13 cellular contexts compared by ENCODE assay signal in genomic region chr9:77916410-77916819, GRCh38.
A peak's percentile ranks its signal among the peaks of the same experiment; 100 is the strongest.
DNase-seq lines count a peak whose midpoint lies in the region; ATAC-seq, FAIRE-seq and TF ChIP-seq lines count a peak whose summit lies in the region.
"Had no signal": no experiment of that assay in that cellular context is flagged by ENCODE, and none has a peak within 500 bp of the region (broad histone marks: within the 10 kb centered on the region; RNA-seq: fewer than 3 reads in every experiment).

No MANE protein-coding gene starts in this region.

- POLR2A ChIA-PET in K562 (lab: Yijun Ruan, JAX), result interaction anchor here (0.7 kb wide), 1 partner anchor 29 kb away, joined by 3 read pairs; no protein-coding TSS in a partner anchor

- H2AFZ ChIP-seq in DND-41 (ENCODE audit: low read depth, low read length) (no peak overlapping the region), K562 (ENCODE audit: low read depth, low read length) (no peak overlapping the region)

- H3K4me3 ChIP-seq in DND-41 (ENCODE audit: low read depth in 1 of 2, low read length in 2 of 2) (no peak overlapping the region), K562 (no peak overlapping the region), upper lobe of left lung (no peak overlapping the region)

- in situ Hi-C loops in K562 (cut with MboI), result no loop called here

- H3K4me2 ChIP-seq in DND-41 (ENCODE audit: insufficient read depth, low read length) (peak overlapping the region; percentile 38), K562 (ENCODE audit: insufficient read depth, low read length) (no peak overlapping the region)

- TF ChIP-seq EP300 in K562 (IDR thresholded peaks at IDR 0.05; ENCODE audit: low read length), result no peak
- TF ChIP-seq EP300 in upper lobe of left lung (IDR thresholded peaks at IDR 0.05), result no peak

- peak overlapping the region; percentile 29 for H3K9ac ChIP-seq in DND-41 (ENCODE audit: low read depth, low read length)
- no peak overlapping the region; a peak in 1 of 4 replicates for H3K9ac ChIP-seq in K562 (ENCODE audit: insufficient read depth in 1 of 2, low read depth in 2 of 2, low read length in 2 of 2)

- no peaks in the 10 kb centered on the region for H4K20me1 ChIP-seq in DND-41 (ENCODE audit: insufficient read depth, low read length)
- H4K20me1 ChIP-seq in K562 (replicated peaks; ENCODE audit: control insufficient read depth, insufficient read depth, low read length), result no peaks in the 10 kb centered on the region

- H3K9me3 ChIP-seq in DND-41 (ENCODE audit: insufficient read depth, low read length, severe bottlenecking) (no peaks in the 10 kb centered on the region), K562 (replicated peaks; ENCODE audit: control insufficient read depth, insufficient read depth, low read depth, low read length) (no peaks in the 10 kb centered on the region), upper lobe of left lung (no peaks in the 10 kb centered on the region)

- 30% methylated on average over 3 of the region's 4 CpGs for WGBS in K562 (ENCODE audit: insufficient coverage, low coverage, missing lambda C conversion rate)
- 62 to 66% methylated on average over 4 of the region's 4 CpGs for WGBS in upper lobe of left lung, 2 donors

- intact Hi-C loops in K562 (cut with micrococcal nuclease), result no loop called here

- DNase-seq in DND-41, result peak; percentile 67
- DNase-seq in K562 (ENCODE audit: extremely low read depth in 1 of 4, low spot score in 3 of 4), result no peak
- DNase-seq in hippocampal formation (lab: John Stamatoyannopoulos, UW), result no peak
- DNase-seq in central memory CD4-positive, alpha-beta T cell, result no peak
- DNase-seq in upper lobe of left lung, result no peak
- no peak for DNase-seq in RPMI8226
- DNase-seq: activated CD4-positive, alpha-beta T cell treated with anti-CD3 and anti-CD28 coated beads, Interleukin-2, amount 10 ng/mL, durations not matched to agents 7 days and 5 days; C1 segment of cervical spinal cord; HCEC 1CT; NCI-H226; stimulated activated CD4-positive, alpha-beta T cell treated with anti-CD3 and anti-CD28 coated beads, Interleukin-4, amount 100 ng/mL, for 24 hours had no signal

- H3K27ac ChIP-seq in DND-41 (ENCODE audit: low read length) (peak overlapping the region; percentile 86), K562 (ENCODE audit: extremely low read depth, low read depth, low read length) (peak overlapping the region; percentile 20; the same call in 1 of the 3 replicates), upper lobe of left lung (peak overlapping the region in 1 of 4 donors; percentile 17)

- ATAC-seq in DND-41 (ENCODE audit: insufficient read depth, low read depth), result peak; percentile 95
- ATAC-seq in GM19043 (IDR thresholded peaks at IDR 0.05; ENCODE audit: low read depth, unreplicated experiment), result peak; percentile 72
- peak; percentile 81 for ATAC-seq in HG03159 (IDR thresholded peaks at IDR 0.05; ENCODE audit: unreplicated experiment)
- ATAC-seq in K562, result peak; percentile 55; the same call in 2 of the 3 replicates
- no peak for ATAC-seq in upper lobe of left lung (ENCODE audit: low FRiP score in 2 of 2)

- no peak for TF ChIP-seq RAD21 in K562 (CRISPR knock-in tag; conservative IDR thresholded peaks at IDR 0.05 in 1 of 2, IDR thresholded peaks at IDR 0.05 in 1 of 2)

- peaks cover 77% of the 10 kb centered on the region for H3K4me1 ChIP-seq in DND-41 (ENCODE audit: insufficient read depth, low read length)
- H3K4me1 ChIP-seq in K562 (replicated peaks in 1 of 2; ENCODE audit: control insufficient read depth in 2 of 2, insufficient read depth in 2 of 2, low read length in 2 of 2), result peaks cover 0 to 12% of the 10 kb centered on the region in 2 experiments; a peak in 4 of 5 replicates
- peaks cover 3 to 22% (median 10%) of the 10 kb centered on the region in 4 donors for H3K4me1 ChIP-seq in upper lobe of left lung

- BruUV-seq in K562 (replicated peaks; lab: Mats Ljungman, UMichigan), result no TSS peak

- no peak for TF ChIP-seq CTCF in DND-41 (IDR thresholded peaks at IDR 0.05; ENCODE audit: borderline replicate concordance, extremely low read depth, low read length, poor library complexity, severe bottlenecking)
- TF ChIP-seq CTCF in K562 (IDR thresholded peaks at IDR 0.05 in 2 of 3, conservative IDR thresholded peaks at IDR 0.05 in 1 of 3; ENCODE audit: insufficient read depth in 2 of 3, low read depth in 1 of 3, low read length in 3 of 3), result no peak
- TF ChIP-seq CTCF in upper lobe of left lung (IDR thresholded peaks at IDR 0.05), result no peak

- H3K27me3 ChIP-seq in DND-41 (ENCODE audit: insufficient read depth, low read length, poor library complexity) (no peaks in the 10 kb centered on the region), K562 (ENCODE audit: control insufficient read depth in 2 of 2, insufficient read depth in 2 of 2, low read length in 2 of 2) (no peaks in the 10 kb centered on the region), upper lobe of left lung (no peaks in the 10 kb centered on the region)

- no peaks in the 10 kb centered on the region for H3K9me1 ChIP-seq in K562 (ENCODE audit: control insufficient read depth, insufficient read depth, low read length)

- CTCF ChIA-PET in K562 (lab: Yijun Ruan, JAX; ENCODE audit: low intra/inter-chr PET ratio), result no interaction called here

- H3K79me2 ChIP-seq in DND-41 (ENCODE audit: insufficient read depth, low read length) (peaks cover 90% of the 10 kb centered on the region), K562 (ENCODE audit: control insufficient read depth, insufficient read depth, low read length) (peaks cover 61% of the 10 kb centered on the region)

- no peak for TF ChIP-seq POLR2A in K562 (conservative IDR thresholded peaks at IDR 0.05)
- TF ChIP-seq POLR2A in upper lobe of left lung (IDR thresholded peaks at IDR 0.05), result no peak

- H3K36me3 ChIP-seq in DND-41 (ENCODE audit: insufficient read depth, low read length) (peaks cover 41% of the 10 kb centered on the region), K562 (ENCODE audit: control insufficient read depth, insufficient read depth, low read length) (peaks cover 32% of the 10 kb centered on the region), upper lobe of left lung (peaks cover 0 to 21% (median 9%) of the 10 kb centered on the region in 4 donors)

- peak; percentile 51 for FAIRE-seq in K562 (lab: Jason Lieb, UNC)

TF ChIP-seq in K562, 482 proteins besides CTCF, POLR2A, EP300 and RAD21:
- no peak for TF ChIP-seq ARID2 (IDR thresholded peaks at IDR 0.05)
- no peak for TF ChIP-seq CHD1 (IDR thresholded peaks at IDR 0.05; ENCODE audit: low read length)
- no peak for TF ChIP-seq E2F8 (IDR thresholded peaks at IDR 0.05; ENCODE audit: low read depth, partially characterized antibody)
- TF ChIP-seq ZZZ3 (IDR thresholded peaks at IDR 0.05), result no peak
- no peak for TF ChIP-seq HMBOX1 (IDR thresholded peaks at IDR 0.05)
- TF ChIP-seq CHAMP1 (IDR thresholded peaks at IDR 0.05), result no peak
- no peak for TF ChIP-seq ZC3H8 (IDR thresholded peaks at IDR 0.05)
TF ChIP-seq in K562: peak in this region for 0.

Comparison
In these comparisons a context has a peak if more than half of its experiments do, and no peak if none do; other contexts are left out.
1. ATAC-seq: peak in DND-41 (single experiment), GM19043 (single experiment), HG03159 (single experiment) and K562 (single experiment); none in upper lobe of left lung (0 of 2).